Comparison of ENCODE assay signal across 9 cellular contexts in the genomic region with DNA sequence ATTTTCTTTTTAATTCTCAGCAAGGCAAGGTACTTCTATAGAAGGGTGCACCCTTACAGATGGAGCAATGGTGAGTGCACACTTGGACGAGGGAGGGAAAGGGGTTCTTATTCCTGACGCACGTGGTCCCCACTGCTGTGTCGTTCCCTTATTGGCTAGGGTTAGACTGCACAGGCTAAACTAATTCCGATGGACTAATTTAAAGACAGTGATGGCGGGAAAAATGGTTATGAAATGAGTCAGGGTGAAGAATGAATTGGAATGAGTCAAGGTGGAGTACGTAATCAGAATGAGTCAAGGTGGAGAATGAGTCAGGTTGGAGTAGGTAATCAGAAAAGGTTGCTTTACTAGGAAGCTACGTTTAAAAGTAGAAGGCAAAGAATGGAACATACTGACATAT.
DNase-seq lines count a peak whose midpoint lies in the region; ATAC-seq and TF ChIP-seq lines count a peak whose summit lies in the region.
"Had no signal": no experiment of that assay in that cellular context is flagged by ENCODE, and none has a peak within 500 bp of the region (broad histone marks: within the 10 kb centered on the region; RNA-seq: fewer than 3 reads in every experiment).

No MANE protein-coding gene starts in this region.

- no peak for TF ChIP-seq CTCF in fibroblast of mammary gland (conservative IDR thresholded peaks at IDR 0.05; ENCODE audit: control insufficient read depth, insufficient read depth, low read depth, low read length)

- ATAC-seq in activated CD4-positive, CD25-positive, alpha-beta regulatory T cell treated with anti-CD3 and anti-CD28 coated beads, Interleukin-2, amount 50 U/mL, for 24 hours, result peak; percentile 34 to 45
- no peak for ATAC-seq in HG02852 (IDR thresholded peaks at IDR 0.05; ENCODE audit: unreplicated experiment)
- ATAC-seq: naive thymus-derived CD4-positive, alpha-beta T cell had no signal

- no peak overlapping the region for H3K4me3 ChIP-seq in fibroblast of mammary gland (ENCODE audit: control insufficient read depth, low read depth, low read length)

- peak; percentile 56 for DNase-seq in activated CD4-positive, alpha-beta T cell treated with anti-CD3 and anti-CD28 coated beads for 48 hours
- DNase-seq in activated CD4-positive, alpha-beta T cell treated with anti-CD3 and anti-CD28 coated beads for 1 hour, result no peak
- DNase-seq in fibroblast of mammary gland (ENCODE audit: low read depth), result peak; percentile 77
- DNase-seq in stimulated activated CD4-positive, alpha-beta T cell treated with anti-CD3 and anti-CD28 coated beads, Interleukin-4, amount 100 ng/mL, for 24 hours, result peak; percentile 57
- no peak for DNase-seq in UCSD-AML1 (lab: John Stamatoyannopoulos, UW; ENCODE audit: unreplicated experiment)
- no peak for DNase-seq in foreskin melanocyte

Comparison
In these comparisons a context has a peak if more than half of its experiments do, and no peak if none do; other contexts are left out.
1. DNase-seq: peak in activated CD4-positive, alpha-beta T cell treated with anti-CD3 and anti-CD28 coated beads for 48 hours (single experiment), fibroblast of mammary gland (single experiment) and stimulated activated CD4-positive, alpha-beta T cell treated with anti-CD3 and anti-CD28 coated beads, Interleukin-4, amount 100 ng/mL, for 24 hours (single experiment); none in activated CD4-positive, alpha-beta T cell treated with anti-CD3 and anti-CD28 coated beads for 1 hour (single experiment), UCSD-AML1 (single experiment) and foreskin melanocyte (single experiment).